8 cellular contexts compared by ENCODE assay signal in genomic region chr7:103279963-103280802, GRCh38. TPM values are rescaled to one million over a fixed set of nuclear protein-coding genes. Genes with fewer than 3 reads are reported as not detected.
DNase-seq lines count a peak whose midpoint lies in the region; ATAC-seq and TF ChIP-seq lines count a peak whose summit lies in the region.
"Not testable (repeated sequence)": the region's sequence is repeated elsewhere in the genome, so short reads cannot be mapped to it uniquely, and the experiment has no call there.

No MANE protein-coding gene starts in this region.

- H3K27me3 Mint-ChIP-seq in CD4-positive, alpha-beta T cell; activated CD8-positive, alpha-beta T cell treated with anti-CD3 and anti-CD28 coated beads, Interleukin-2, amount 10 ng/mL, durations not matched to agents 7 days and 5 days (ENCODE audit: low read depth): not testable (repeated sequence)

- H3K9me3 ChIP-seq in CD4-positive, alpha-beta T cell (ENCODE audit: control insufficient read depth, low read length); lower lobe of right lung: not testable (repeated sequence)

- not testable (repeated sequence) for H3K36me3 ChIP-seq in lower lobe of right lung

- peak; percentile 81 to 92 (median 86) for DNase-seq in CD4-positive, alpha-beta T cell
- DNase-seq in NCI-H774 (lab: John Stamatoyannopoulos, UW), result peak; percentile 80
- DNase-seq in activated CD8-positive, alpha-beta T cell treated with anti-CD3 and anti-CD28 coated beads, Interleukin-2, amount 10 ng/mL, durations not matched to agents 7 days and 5 days, result peak; percentile 94
- peak; percentile 70 to 90 (median 85) for DNase-seq in dorsolateral prefrontal cortex
- DNase-seq in lower lobe of right lung, result peak; percentile 82
- DNase-seq in stimulated activated CD4-positive, alpha-beta T cell treated with anti-CD3 and anti-CD28 coated beads, Interleukin-4, amount 100 ng/mL, for 24 hours, result peak; percentile 89

- TF ChIP-seq CTCF in CD4-positive, alpha-beta T cell (IDR thresholded peaks at IDR 0.05); lower lobe of right lung (IDR thresholded peaks at IDR 0.05): not testable (repeated sequence)
- peak in 4 of 56 donors; percentile 9 to 14 (median 10) for TF ChIP-seq CTCF in dorsolateral prefrontal cortex (IDR thresholded peaks at IDR 0.05 in 54 of 56, conservative IDR thresholded peaks at IDR 0.05 in 2 of 56; ENCODE audit: low read depth in 1 of 56, partially characterized antibody in 56 of 56)

- not testable (repeated sequence) for H3K9me3 Mint-ChIP-seq in CD4-positive, alpha-beta T cell; activated CD8-positive, alpha-beta T cell treated with anti-CD3 and anti-CD28 coated beads, Interleukin-2, amount 10 ng/mL, durations not matched to agents 7 days and 5 days (ENCODE audit: insufficient read depth)

- intact Hi-C loops in CD4-positive, alpha-beta T cell (cut with DNase I, micrococcal nuclease), result loop anchor here in 1 of 2 experiments (1.0 kb wide), 1 partner anchor 17 kb away; the partner anchor contains the start of gene PMPCB
- intact Hi-C loops in dorsolateral prefrontal cortex (cut with DNase I), result loop anchor here (5.0 kb wide), 1 partner anchor 133 kb away; the partner anchor contains the start of gene NAPEPLD (in 2 of the 2)
- intact Hi-C loops in lower lobe of right lung (cut with DNase I), result not testable (repeated sequence)

- peaks cover 11% of the 10 kb centered on the region for H3K4me1 ChIP-seq in lower lobe of right lung

- not testable (repeated sequence) for H3K36me3 Mint-ChIP-seq in CD4-positive, alpha-beta T cell (ENCODE audit: low read depth)
- H3K36me3 Mint-ChIP-seq in activated CD8-positive, alpha-beta T cell treated with anti-CD3 and anti-CD28 coated beads, Interleukin-2, amount 10 ng/mL, durations not matched to agents 7 days and 5 days (ENCODE audit: low read depth), result peaks cover 11% of the 10 kb centered on the region

- ATAC-seq in CD4-positive, alpha-beta T cell (ENCODE audit: poor library complexity), result peak; percentile 94
- ATAC-seq in GM19468 (IDR thresholded peaks at IDR 0.05; ENCODE audit: extremely low read depth, unreplicated experiment) (peak; percentile 82), HG03565 (IDR thresholded peaks at IDR 0.05; ENCODE audit: unreplicated experiment) (peak; percentile 85), lower lobe of right lung (peak; percentile 96 to 97)
- ATAC-seq in activated CD8-positive, alpha-beta T cell treated with anti-CD3 and anti-CD28 coated beads, Interleukin-2, amount 10 ng/mL, durations not matched to agents 7 days and 5 days, result peak; percentile 96

- H3K4me3 ChIP-seq in dorsolateral prefrontal cortex (peak overlapping the region; percentile 56 to 85 (median 74)), lower lobe of right lung (peak overlapping the region; percentile 63)

- POLR2A ChIA-PET in CD4-positive, alpha-beta T cell (lab: Charles Lee), result interaction anchor here (0.9 to 2.8 kb wide), 5 partner anchors 17 to 1665 kb away, joined by 3 to 6 read pairs (median 3); partner anchors contain the start of genes ARMC10, FBXL13, NAPEPLD and PMPCB
- POLR2A ChIA-PET in activated CD8-positive, alpha-beta T cell treated with anti-CD3 and anti-CD28 coated beads, Interleukin-2, amount 10 ng/mL, durations not matched to agents 7 days and 5 days (lab: Charles Lee), result interaction anchor here (0.6 to 0.8 kb wide), 2 partner anchors 67 to 205 kb away, joined by 3 to 4 read pairs; partner anchors contain the start of genes ARMC10 and PSMC2

- peak overlapping the region; percentile 97 for H3K4me3 Mint-ChIP-seq in CD4-positive, alpha-beta T cell
- H3K4me3 Mint-ChIP-seq in activated CD8-positive, alpha-beta T cell treated with anti-CD3 and anti-CD28 coated beads, Interleukin-2, amount 10 ng/mL, durations not matched to agents 7 days and 5 days, result peak overlapping the region; percentile 98

- not testable (repeated sequence) for H3K27me3 ChIP-seq in CD4-positive, alpha-beta T cell (ENCODE audit: control insufficient read depth, insufficient read depth, low read length); dorsolateral prefrontal cortex; lower lobe of right lung (ENCODE audit: low read depth)

- peak overlapping the region; percentile 89 for H3K27ac Mint-ChIP-seq in CD4-positive, alpha-beta T cell
- peak overlapping the region; percentile 98 for H3K27ac Mint-ChIP-seq in activated CD8-positive, alpha-beta T cell treated with anti-CD3 and anti-CD28 coated beads, Interleukin-2, amount 10 ng/mL, durations not matched to agents 7 days and 5 days

- peaks cover 32% of the 10 kb centered on the region for H3K4me1 Mint-ChIP-seq in CD4-positive, alpha-beta T cell (ENCODE audit: low read depth)
- H3K4me1 Mint-ChIP-seq in activated CD8-positive, alpha-beta T cell treated with anti-CD3 and anti-CD28 coated beads, Interleukin-2, amount 10 ng/mL, durations not matched to agents 7 days and 5 days (ENCODE audit: low read depth), result peaks cover 26% of the 10 kb centered on the region

- CTCF ChIA-PET in CD4-positive, alpha-beta T cell (lab: Charles Lee), result interaction anchor here (1.6 kb wide), 1 partner anchor 205 kb away, joined by 3 read pairs; the partner anchor contains the start of genes ARMC10 and FBXL13
- CTCF ChIA-PET in activated CD8-positive, alpha-beta T cell treated with anti-CD3 and anti-CD28 coated beads, Interleukin-2, amount 10 ng/mL, durations not matched to agents 7 days and 5 days (lab: Charles Lee), result not testable (repeated sequence)

- H3K27ac ChIP-seq in CD4-positive, alpha-beta T cell (ENCODE audit: low read depth, low read length), result peak overlapping the region; percentile 78
- H3K27ac ChIP-seq in dorsolateral prefrontal cortex (peak overlapping the region in 56 of 59 donors; percentile 17 to 90 (median 78)), lower lobe of right lung (peak overlapping the region; percentile 64)

RNA-seq across cellular contexts. Expression of gene PMPCB, which starts 17.1 kb away (rescaled TPM):
- 100 to 1,000 TPM; 101 to 103 TPM for total RNA-seq in CD4-positive, alpha-beta T cell
- total RNA-seq in activated CD8-positive, alpha-beta T cell treated with anti-CD3 and anti-CD28 coated beads, Interleukin-2, amount 10 ng/mL, durations not matched to agents 7 days and 5 days, result 10 to 100 TPM; 58.3 to 59.2 TPM
- total RNA-seq in dorsolateral prefrontal cortex (10 to 100 TPM; 42.8 to 87.8 (median 68.7) TPM), lower lobe of right lung (47.7 TPM)

Comparison
In these comparisons a context has a peak if more than half of its experiments do, and no peak if none do; other contexts are left out.
1. Peak in every context shown above with its lines: DNase-seq, ATAC-seq, H3K4me3 ChIP-seq and H3K27ac ChIP-seq.